18 cellular contexts compared by ENCODE assay signal in genomic region chr1:43267818-43268425, GRCh38. TPM values are rescaled to one million over a fixed set of nuclear protein-coding genes. Genes with fewer than 3 reads are reported as not detected.
"Had no signal": no experiment of that assay in that cellular context is flagged by ENCODE, and none has a peak within 500 bp of the region (broad histone marks: within the 10 kb centered on the region; RNA-seq: fewer than 3 reads in every experiment).

No MANE protein-coding gene starts in this region.

- ATAC-seq: activated CD4-positive, CD25-positive, alpha-beta regulatory T cell treated with anti-CD3 and anti-CD28 coated beads, Interleukin-2, amount 50 U/mL, for 24 hours; heart right ventricle; stimulated activated naive B cell treated with anti-CD40 and anti-IgM and Interleukin-4, amounts not matched to agents 10 μg/mL and 1 μg/mL and 100 μg/mL, for 72 hours had no signal

- DNase-seq: activated gamma-delta T cell treated with Interleukin-2 at 50 U/mL for 16 hours; activated naive CD8-positive, alpha-beta T cell treated with anti-CD3 and anti-CD28 coated beads for 36 hours; activated T-cell treated with anti-CD3 and anti-CD28 coated beads, Interleukin-2, amount 50 U/mL, for 48 hours; foreskin melanocyte; heart right ventricle; midbrain; naive B cell; stimulated activated CD4-positive, alpha-beta T cell treated with anti-CD3 and anti-CD28 coated beads, Interleukin-1b, Interleukin-23, amount 100 ng/mL, for 48 hours; stimulated activated naive B cell treated with anti-CD40 and anti-IgM and Interleukin-4, amounts not matched to agents 10 μg/mL and 1 μg/mL and 100 μg/mL, for 72 hours; substantia nigra; SW 1271 had no signal

- H3K36me3 ChIP-seq: breast epithelium, heart right ventricle had no signal

- FAIRE-seq: colon, keratinocyte, urothelium cell line had no signal

- H3K27ac ChIP-seq: breast epithelium, heart right ventricle, parathyroid adenoma had no signal

- H3K4me1 ChIP-seq: breast epithelium had no signal

- H3K27ac Mint-ChIP-seq: activated naive CD8-positive, alpha-beta T cell treated with anti-CD3 and anti-CD28 coated beads for 36 hours; stimulated activated naive B cell treated with anti-CD40 and anti-IgM and Interleukin-4, amounts not matched to agents 10 μg/mL and 1 μg/mL and 100 μg/mL, for 72 hours; T-helper 2 cell treated with Interferon-gamma antibody and Interleukin-4, amounts not matched to agents 5 μg/mL and 100 μg/mL, for 36 hours had no signal

- H3K9ac ChIP-seq: parathyroid adenoma had no signal

- H3K9me3 ChIP-seq: breast epithelium had no signal

- H3K36me3 Mint-ChIP-seq: activated naive CD8-positive, alpha-beta T cell treated with anti-CD3 and anti-CD28 coated beads for 36 hours had no signal

- H3K4me3 Mint-ChIP-seq: activated naive CD8-positive, alpha-beta T cell treated with anti-CD3 and anti-CD28 coated beads for 36 hours; stimulated activated naive B cell treated with anti-CD40 and anti-IgM and Interleukin-4, amounts not matched to agents 10 μg/mL and 1 μg/mL and 100 μg/mL, for 72 hours; T-helper 2 cell treated with Interferon-gamma antibody and Interleukin-4, amounts not matched to agents 5 μg/mL and 100 μg/mL, for 36 hours had no signal

- H3K4me3 ChIP-seq: breast epithelium, heart right ventricle had no signal

- H3K27me3 ChIP-seq: breast epithelium had no signal

RNA-seq across cellular contexts. Expression of gene C1orf210, which starts 17.5 kb away (rescaled TPM):
- total RNA-seq: activated naive CD8-positive, alpha-beta T cell treated with anti-CD3 and anti-CD28 coated beads for 36 hours; heart right ventricle had no signal
- polyA plus RNA-seq: heart right ventricle had no signal

RNA-seq across cellular contexts. Expression of gene TIE1, which starts 32.9 kb away (rescaled TPM):
- polyA plus RNA-seq: keratinocyte had no signal
